Comparison of ENCODE assay signal across 8 cellular contexts in genomic region chr17:44199553-44200477, GRCh38. TPM values are rescaled to one million over a fixed set of nuclear protein-coding genes. Genes with fewer than 3 reads are reported as not detected.
A peak's percentile ranks its signal among the peaks of the same experiment; 100 is the strongest.
DNase-seq lines count a peak whose midpoint lies in the region; ATAC-seq, FAIRE-seq and TF ChIP-seq lines count a peak whose summit lies in the region.

A gene with protein sequence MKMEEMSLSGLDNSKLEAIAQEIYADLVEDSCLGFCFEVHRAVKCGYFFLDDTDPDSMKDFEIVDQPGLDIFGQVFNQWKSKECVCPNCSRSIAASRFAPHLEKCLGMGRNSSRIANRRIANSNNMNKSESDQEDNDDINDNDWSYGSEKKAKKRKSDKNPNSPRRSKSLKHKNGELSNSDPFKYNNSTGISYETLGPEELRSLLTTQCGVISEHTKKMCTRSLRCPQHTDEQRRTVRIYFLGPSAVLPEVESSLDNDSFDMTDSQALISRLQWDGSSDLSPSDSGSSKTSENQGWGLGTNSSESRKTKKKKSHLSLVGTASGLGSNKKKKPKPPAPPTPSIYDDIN (minus strand): TSS chr17:44199884. CDS start chr17:44198070, 1,814 bp downstream.

- H3K9me3 Mint-ChIP-seq in activated naive CD8-positive, alpha-beta T cell treated with anti-CD3 and anti-CD28 coated beads, Interleukin-2, amount 10 ng/mL, durations not matched to agents 7 days and 5 days, result no peaks in the 10 kb centered on the region

- peaks cover 45% of the 10 kb centered on the region for H3K4me1 Mint-ChIP-seq in activated naive CD8-positive, alpha-beta T cell treated with anti-CD3 and anti-CD28 coated beads, Interleukin-2, amount 10 ng/mL, durations not matched to agents 7 days and 5 days

- H3K4me2 ChIP-seq in SU-DHL-6 (ENCODE audit: low read depth, low read length, poor library complexity, severe bottlenecking), result peak within 1 kb of the TSS; percentile 99

- 0 out of 2 replicates have a peak, but pooled peaks cover 3% of the 10 kb centered on the region for H3K36me3 ChIP-seq in SU-DHL-6 (ENCODE audit: low read length)
- H3K36me3 ChIP-seq in pancreas, result peaks cover 3 to 5% (median 3%) of the 10 kb centered on the region in 3 donors
- peaks cover 5 to 13% of the 10 kb centered on the region in 2 donors for H3K36me3 ChIP-seq in thyroid gland

- peak within 1 kb of the TSS; percentile 97 for H3K27ac Mint-ChIP-seq in activated naive CD8-positive, alpha-beta T cell treated with anti-CD3 and anti-CD28 coated beads, Interleukin-2, amount 10 ng/mL, durations not matched to agents 7 days and 5 days

- H3K9me3 ChIP-seq in SU-DHL-6 (ENCODE audit: insufficient read depth, low read length), result no peaks in the 10 kb centered on the region
- H3K9me3 ChIP-seq in pancreas, result no peaks in the 10 kb centered on the region
- H3K9me3 ChIP-seq in thyroid gland, result no peaks in the 10 kb centered on the region

- FAIRE-seq in pancreas (lab: Jason Lieb, UNC), result no peak

- POLR2A ChIA-PET in activated naive CD8-positive, alpha-beta T cell treated with anti-CD3 and anti-CD28 coated beads, Interleukin-2, amount 10 ng/mL, durations not matched to agents 7 days and 5 days (lab: Charles Lee), result interaction anchor here (0.7 to 4.6 kb wide), 10 partner anchors 10 to 163 kb away, joined by 3 to 56 read pairs (median 14); partner anchors contain the start of genes SLC25A39 and TMUB2

- peaks cover 24% of the 10 kb centered on the region for H3F3A ChIP-seq in SU-DHL-6 (ENCODE audit: insufficient read depth)

- peaks cover 10% of the 10 kb centered on the region for H3K36me3 Mint-ChIP-seq in activated naive CD8-positive, alpha-beta T cell treated with anti-CD3 and anti-CD28 coated beads, Interleukin-2, amount 10 ng/mL, durations not matched to agents 7 days and 5 days

- H3K4me1 ChIP-seq in pancreas, result peaks cover 3 to 11% (median 6%) of the 10 kb centered on the region in 3 donors
- H3K4me1 ChIP-seq in thyroid gland, result peaks cover 11 to 19% of the 10 kb centered on the region in 2 donors

- intact Hi-C loops in head of caudate nucleus (cut with DNase I), result no loop called here
- intact Hi-C loops in pancreas (cut with DNase I), result no loop called here
- intact Hi-C loops in thyroid gland (cut with DNase I), result loop anchor here (5.0 kb wide), 1 partner anchor 147 kb away; the partner anchor contains the start of gene GRN

- H3K4me3 Mint-ChIP-seq in activated naive CD8-positive, alpha-beta T cell treated with anti-CD3 and anti-CD28 coated beads, Interleukin-2, amount 10 ng/mL, durations not matched to agents 7 days and 5 days, result peak within 1 kb of the TSS; percentile 95

- 0 to 1% methylated on average over 26 to 120 of the region's 126 CpGs for WGBS in pancreas, 2 donors
- 0 to 1% methylated on average over 11 to 33 of the region's 126 CpGs for WGBS in thyroid gland, 2 donors

- peaks cover 21% of the 10 kb centered on the region for H3K79me2 ChIP-seq in SU-DHL-6 (ENCODE audit: insufficient read depth, low read length)

- H4K20me1 ChIP-seq in SU-DHL-6 (ENCODE audit: low read depth, low read length), result no peaks in the 10 kb centered on the region

- DNase-seq in GM10266 (ENCODE audit: extremely low spot score), result peak; percentile 99
- peak; percentile 97 to 98 (median 97) for DNase-seq in NCI-H1417 (lab: John Stamatoyannopoulos, UW)
- peak; percentile 98 for DNase-seq in activated naive CD8-positive, alpha-beta T cell treated with anti-CD3 and anti-CD28 coated beads, Interleukin-2, amount 10 ng/mL, durations not matched to agents 7 days and 5 days
- DNase-seq in head of caudate nucleus, result peak; percentile 92 to 99 (median 97)
- DNase-seq in pancreas, result peak; percentile 97 to 100 (median 100)
- DNase-seq in thyroid gland, result peak; percentile 100

- TF ChIP-seq CTCF in GM10266 (IDR thresholded peaks at IDR 0.05; ENCODE audit: control insufficient read depth, insufficient read depth, low read depth, missing control alignments), result no peak
- no peak for TF ChIP-seq CTCF in SU-DHL-6 (IDR thresholded peaks at IDR 0.05; ENCODE audit: insufficient read depth, low read length, poor library complexity, severe bottlenecking)
- no peak for TF ChIP-seq CTCF in pancreas (IDR thresholded peaks at IDR 0.05)
- TF ChIP-seq CTCF in thyroid gland (IDR thresholded peaks at IDR 0.05), result no peak

- peak in 1 of 2 donors; percentile 22 for TF ChIP-seq POLR2A in thyroid gland (IDR thresholded peaks at IDR 0.05)

- H3K27me3 Mint-ChIP-seq in activated naive CD8-positive, alpha-beta T cell treated with anti-CD3 and anti-CD28 coated beads, Interleukin-2, amount 10 ng/mL, durations not matched to agents 7 days and 5 days, result no peaks in the 10 kb centered on the region

- H3K9ac ChIP-seq in SU-DHL-6 (ENCODE audit: low read length), result peak within 1 kb of the TSS; percentile 96

- H3K27ac ChIP-seq in SU-DHL-6 (ENCODE audit: low read depth, low read length) (peak within 1 kb of the TSS; percentile 92), pancreas (peak within 1 kb of the TSS; percentile 83 to 93 (median 91)), thyroid gland (peak within 1 kb of the TSS; percentile 89 to 97 (median 96))

- peak; percentile 69 for ATAC-seq in HG02642 (IDR thresholded peaks at IDR 0.05; ENCODE audit: poor library complexity, unreplicated experiment)
- peak; percentile 71 for ATAC-seq in activated naive CD8-positive, alpha-beta T cell treated with anti-CD3 and anti-CD28 coated beads, Interleukin-2, amount 10 ng/mL, durations not matched to agents 7 days and 5 days (ENCODE audit: low read depth)
- peak; percentile 91 to 95 (median 92) for ATAC-seq in pancreas

- no peaks in the 10 kb centered on the region for H3K9me2 ChIP-seq in SU-DHL-6 (replicated peaks; ENCODE audit: insufficient read depth, low read length)

- H2AFZ ChIP-seq in SU-DHL-6 (ENCODE audit: low read depth, low read length, severe bottlenecking), result no peak within 1 kb of the TSS

- H3K27me3 ChIP-seq in SU-DHL-6 (ENCODE audit: low read length) (no peaks in the 10 kb centered on the region), pancreas (no peaks in the 10 kb centered on the region), thyroid gland (no peaks in the 10 kb centered on the region)

- H3K4me3 ChIP-seq in SU-DHL-6 (ENCODE audit: insufficient read depth, low read length, poor library complexity, severe bottlenecking) (peak within 1 kb of the TSS; percentile 90), pancreas (peak within 1 kb of the TSS; percentile 87 to 93 (median 91)), thyroid gland (replicated peaks in 1 of 3) (peak within 1 kb of the TSS; percentile 72 to 85 (median 79))

RNA-seq across cellular contexts. Expression of the gene that starts here (rescaled TPM):
- 100 to 1,000 TPM; 116 TPM for total RNA-seq in activated naive CD8-positive, alpha-beta T cell treated with anti-CD3 and anti-CD28 coated beads, Interleukin-2, amount 10 ng/mL, durations not matched to agents 7 days and 5 days
- total RNA-seq in pancreas (10 to 100 TPM; 21.1 to 38.0 (median 24.5) TPM), thyroid gland (10 to 100 TPM; 52.4 to 64.5 (median 58.0) TPM)
- 10 to 100 TPM; 29.8 to 32.0 TPM for polyA plus RNA-seq in pancreas

Comparison
In these comparisons a context has a peak if more than half of its experiments do, and no peak if none do; other contexts are left out.
1. Peak in every context shown above with its lines: DNase-seq, ATAC-seq, H3K4me3 ChIP-seq and H3K27ac ChIP-seq.